ENCODE assay signal across 10 cellular contexts in genomic region chr20:36682311-36682710, GRCh38. TPM values are rescaled to one million over a fixed set of nuclear protein-coding genes. Genes with fewer than 3 reads are reported as not detected.
"Had no signal": no experiment of that assay in that cellular context is flagged by ENCODE, and none has a peak within 500 bp of the region (broad histone marks: within the 10 kb centered on the region; RNA-seq: fewer than 3 reads in every experiment).

No MANE protein-coding gene starts in this region.

- H2AFZ ChIP-seq: GM23338 had no signal

- DNase-seq: H7, HFFc6, IMR-90 had no signal

- FAIRE-seq: K562 had no signal

- H3K9me3 ChIP-seq: HAP-1 had no signal

- H3K27ac ChIP-seq: HL-60 had no signal

- H3K4me1 ChIP-seq: HAP-1 had no signal

- H3K4me3 ChIP-seq: GM23338, HAP-1, K562 had no signal

- ATAC-seq: GM23338, HCT116, K562 had no signal

- H3K36me3 ChIP-seq: HAP-1 had no signal

- H3K4me2 ChIP-seq: GM23338 had no signal

RNA-seq across cellular contexts. Expression of gene SLA2, which starts 36.3 kb away (rescaled TPM):
- total RNA-seq: GM23338, H4, HFFc6, HT1080, IMR-90 had no signal
- polyA plus RNA-seq: K562 had no signal
